23 cellular contexts compared by ENCODE assay signal in genomic region chr13:112769615-112770014, GRCh38.
DNase-seq lines count a peak whose midpoint lies in the region; ATAC-seq and TF ChIP-seq lines count a peak whose summit lies in the region.
"Had no signal": no experiment of that assay in that cellular context is flagged by ENCODE, and none has a peak within 500 bp of the region (broad histone marks: within the 10 kb centered on the region; RNA-seq: fewer than 3 reads in every experiment).

No MANE protein-coding gene starts in this region.

- H3K9me3 Mint-ChIP-seq in nephron progenitor cell = no peaks in the 10 kb centered on the region
- H3K9me3 Mint-ChIP-seq: immature natural killer cell, T-cell had no signal

- no peak overlapping the region for H3K4me3 Mint-ChIP-seq in nephron progenitor cell
- H3K4me3 Mint-ChIP-seq: activated CD4-positive, alpha-beta T cell treated with anti-CD3 and anti-CD28 coated beads, Interleukin-2, amount 10 ng/mL, durations not matched to agents 7 days and 5 days had no signal

- ATAC-seq in foreskin keratinocyte = peak; percentile 8
- ATAC-seq: naive thymus-derived CD8-positive, alpha-beta T cell had no signal

- peaks cover 2% of the 10 kb centered on the region for H3K27me3 ChIP-seq in foreskin keratinocyte
- H3K27me3 ChIP-seq: BE2C, tibial artery had no signal

- H3K4me1 Mint-ChIP-seq in nephron progenitor cell = peaks cover 78% of the 10 kb centered on the region

- DNase-seq in NCI-H748 (lab: John Stamatoyannopoulos, UW; ENCODE audit: unreplicated experiment) (peak; percentile 46), NCI-H748 treated with DMSO at 0.1 percent for 48 hours (lab: John Stamatoyannopoulos, UW) (no peak), foreskin keratinocyte (no peak), nephron progenitor cell (no peak), substantia nigra (lab: John Stamatoyannopoulos, UW) (no peak), Ammon's horn (ENCODE audit: low spot score) (no peak), NCI-H2227 (lab: John Stamatoyannopoulos, UW; ENCODE audit: unreplicated experiment) (no peak), G401 (ENCODE audit: low spot score) (no peak)
- DNase-seq: activated CD4-positive, alpha-beta T cell treated with anti-CD3 and anti-CD28 coated beads, Interleukin-2, amount 10 ng/mL, durations not matched to agents 7 days and 5 days; amniotic stem cell; BE2C; Calu3; KBM-7; mammary epithelial cell; NCI-H1930; NCI-H446 treated with DMSO at 0.1 percent for 48 hours; SHP77; stimulated activated naive CD4-positive, alpha-beta T cell; tibial artery had no signal

- in situ Hi-C loops in G401 (cut with HindIII; ENCODE audit: low sequenced_read_pairs) = no loop called here

- H3K27me3 Mint-ChIP-seq in nephron progenitor cell (ENCODE audit: low read depth, poor library complexity) = peaks cover 3% of the 10 kb centered on the region
- H3K27me3 Mint-ChIP-seq: activated CD4-positive, alpha-beta T cell treated with anti-CD3 and anti-CD28 coated beads, Interleukin-2, amount 10 ng/mL, durations not matched to agents 7 days and 5 days; naive thymus-derived CD8-positive, alpha-beta T cell; T-cell had no signal

- H3K27ac ChIP-seq in foreskin keratinocyte = no peak overlapping the region
- peak overlapping the region; percentile 21 for H3K27ac ChIP-seq in substantia nigra (ENCODE audit: low read depth, low read length, poor library complexity, severe bottlenecking)
- H3K27ac ChIP-seq: 22Rv1, tibial artery had no signal

- TF ChIP-seq CTCF in foreskin keratinocyte (conservative IDR thresholded peaks at IDR 0.05) (no peak), nephron progenitor cell (IDR thresholded peaks at IDR 0.05) (no peak)

- no peaks in the 10 kb centered on the region for H3K4me1 ChIP-seq in foreskin keratinocyte
- H3K4me1 ChIP-seq: tibial artery had no signal

- peak overlapping the region; percentile 94 for H3K27ac Mint-ChIP-seq in nephron progenitor cell
- H3K27ac Mint-ChIP-seq: activated CD4-positive, alpha-beta T cell treated with anti-CD3 and anti-CD28 coated beads, Interleukin-2, amount 10 ng/mL, durations not matched to agents 7 days and 5 days; T-cell had no signal

- H3K36me3 Mint-ChIP-seq in nephron progenitor cell (ENCODE audit: low read depth) = peaks cover 12% of the 10 kb centered on the region
